In genomic region chr11:12121504-12121903, GRCh38 we compare ENCODE assay signal across 17 cellular contexts. TPM values are rescaled to one million over a fixed set of nuclear protein-coding genes. Genes with fewer than 3 reads are reported as not detected.
A peak's percentile ranks its signal among the peaks of the same experiment; 100 is the strongest.
DNase-seq lines count a peak whose midpoint lies in the region; ATAC-seq and TF ChIP-seq lines count a peak whose summit lies in the region.
"Had no signal": no experiment of that assay in that cellular context is flagged by ENCODE, and none has a peak within 500 bp of the region (broad histone marks: within the 10 kb centered on the region; RNA-seq: fewer than 3 reads in every experiment).

No MANE protein-coding gene starts in this region.

- no peaks in the 10 kb centered on the region for H3K36me3 Mint-ChIP-seq in mesothelial cell of epicardium
- H3K36me3 Mint-ChIP-seq in stimulated activated memory B cell treated with anti-CD40 and anti-IgM and Interleukin-4, amounts not matched to agents 10 μg/mL and 1 μg/mL and 100 μg/mL, for 72 hours, result no peaks in the 10 kb centered on the region

- H3K4me1 ChIP-seq in SJCRH30 (peaks cover 41% of the 10 kb centered on the region), psoas muscle (peaks cover 13% of the 10 kb centered on the region)

- no peak overlapping the region for H3K4me3 Mint-ChIP-seq in mesothelial cell of epicardium
- H3K4me3 Mint-ChIP-seq in stimulated activated memory B cell treated with anti-CD40 and anti-IgM and Interleukin-4, amounts not matched to agents 10 μg/mL and 1 μg/mL and 100 μg/mL, for 72 hours, result no peak overlapping the region
- H3K4me3 Mint-ChIP-seq: activated B cell treated with CpG ODN at 0.5 μM for 24 hours had no signal

- H3K27me3 ChIP-seq in SJCRH30 (no peaks in the 10 kb centered on the region), psoas muscle (ENCODE audit: insufficient read depth in 3 of 3, low read length in 2 of 3) (no peaks in the 10 kb centered on the region)

- ATAC-seq in psoas muscle (peak in 3 of 4 donors; percentile 27 to 47 (median 44)), GM18519 (IDR thresholded peaks at IDR 0.05; ENCODE audit: low FRiP score, unreplicated experiment) (no peak)
- ATAC-seq in stimulated activated memory B cell treated with anti-CD40 and anti-IgM and Interleukin-4, amounts not matched to agents 10 μg/mL and 1 μg/mL and 100 μg/mL, for 72 hours, result no peak
- ATAC-seq: naive thymus-derived CD4-positive, alpha-beta T cell had no signal

- no peak overlapping the region for H3K4me3 ChIP-seq in SJCRH30
- no peak overlapping the region for H3K4me3 ChIP-seq in psoas muscle

- no peaks in the 10 kb centered on the region for H3K9me3 ChIP-seq in SJCRH30 (replicated peaks)
- H3K9me3 ChIP-seq in psoas muscle, result no peaks in the 10 kb centered on the region

- no peak for TF ChIP-seq CTCF in psoas muscle (IDR thresholded peaks at IDR 0.05)
- no peak for TF ChIP-seq CTCF in mesothelial cell of epicardium (IDR thresholded peaks at IDR 0.05; ENCODE audit: unreplicated experiment)

- DNase-seq in NCI-H1417 (lab: John Stamatoyannopoulos, UW) (peak; percentile 69 to 86 (median 76)), NCI-H1417 treated with DMSO at 0.1 percent for 48 hours (lab: John Stamatoyannopoulos, UW) (no peak), NCI-H146 (lab: John Stamatoyannopoulos, UW) (peak; percentile 91), SJCRH30 (peak; percentile 55 to 75), psoas muscle (no peak), mesothelial cell of epicardium (ENCODE audit: low spot score in 2 of 2, unreplicated experiment in 2 of 2) (no peak)
- DNase-seq: 8988T; activated B cell treated with CpG ODN at 0.5 μM for 24 hours; activated naive CD4-positive, alpha-beta T cell treated with anti-CD3 and anti-CD28 coated beads, Interleukin-2, amount 50 U/mL, for 16 hours; left ventricle myocardium superior; naive thymus-derived CD4-positive, alpha-beta T cell; NCI-H2227 treated with DMSO at 0.1 percent for 48 hours; stimulated activated CD4-positive, alpha-beta T cell treated with anti-CD3 and anti-CD28 coated beads, Interleukin-12 subunit alpha, Interleukin-12 subunit beta, amount 100 ng/mL, for 4 hours; T-helper 1 cell had no signal

- H3K27me3 Mint-ChIP-seq in mesothelial cell of epicardium (ENCODE audit: low read depth), result peaks cover 8% of the 10 kb centered on the region
- H3K27me3 Mint-ChIP-seq in stimulated activated memory B cell treated with anti-CD40 and anti-IgM and Interleukin-4, amounts not matched to agents 10 μg/mL and 1 μg/mL and 100 μg/mL, for 72 hours, result peaks cover 43% of the 10 kb centered on the region
- H3K27me3 Mint-ChIP-seq: naive thymus-derived CD4-positive, alpha-beta T cell had no signal

- H3K36me3 ChIP-seq in SJCRH30 (no peaks in the 10 kb centered on the region), psoas muscle (ENCODE audit: insufficient read depth in 1 of 2, low read depth in 1 of 2) (no peaks in the 10 kb centered on the region)

- no peaks in the 10 kb centered on the region for H3K9me3 Mint-ChIP-seq in mesothelial cell of epicardium
- H3K9me3 Mint-ChIP-seq in stimulated activated memory B cell treated with anti-CD40 and anti-IgM and Interleukin-4, amounts not matched to agents 10 μg/mL and 1 μg/mL and 100 μg/mL, for 72 hours, result no peaks in the 10 kb centered on the region
- H3K9me3 Mint-ChIP-seq: activated B cell treated with CpG ODN at 0.5 μM for 24 hours; naive thymus-derived CD4-positive, alpha-beta T cell had no signal

- H3K27ac ChIP-seq in SJCRH30 (no peak overlapping the region), psoas muscle (no peak overlapping the region)
- H3K27ac ChIP-seq: C4-2B had no signal

- intact Hi-C loops in psoas muscle (cut with DNase I), result loop anchor here in 1 of 2 donors (5.0 kb wide), 1 partner anchor 111 kb away; no protein-coding TSS in a partner anchor

- peaks cover 25% of the 10 kb centered on the region for H3K4me1 Mint-ChIP-seq in mesothelial cell of epicardium
- no peaks in the 10 kb centered on the region for H3K4me1 Mint-ChIP-seq in stimulated activated memory B cell treated with anti-CD40 and anti-IgM and Interleukin-4, amounts not matched to agents 10 μg/mL and 1 μg/mL and 100 μg/mL, for 72 hours
- H3K4me1 Mint-ChIP-seq: activated B cell treated with CpG ODN at 0.5 μM for 24 hours had no signal

- 48 to 49% (median 49%) methylated on average over 5 of the region's 5 CpGs for WGBS in psoas muscle, 3 donors

- no peak overlapping the region for H3K27ac Mint-ChIP-seq in mesothelial cell of epicardium
- H3K27ac Mint-ChIP-seq in stimulated activated memory B cell treated with anti-CD40 and anti-IgM and Interleukin-4, amounts not matched to agents 10 μg/mL and 1 μg/mL and 100 μg/mL, for 72 hours, result no peak overlapping the region
- H3K27ac Mint-ChIP-seq: activated B cell treated with CpG ODN at 0.5 μM for 24 hours had no signal

RNA-seq across cellular contexts. Expression of gene MICAL2, which starts 11.1 kb away (rescaled TPM):
- total RNA-seq in SJCRH30 (2014; rRNA removed; shearing (Covaris generic)), result 5.9 and 7.8 TPM in 2 replicates
- total RNA-seq in psoas muscle (10 to 100 TPM; 14.0 to 45.7 (median 29.0) TPM), mesothelial cell of epicardium (8.9 to 15.4 TPM (median 15.0 TPM) in 3 replicates)
- polyA plus RNA-seq in psoas muscle, result 10 to 100 TPM in 2 of 3 donors, 1 to 10 TPM in 1; 6.8 to 15.0 (median 11.7) TPM

Comparison
In these comparisons a context has a peak if more than half of its experiments do, and no peak if none do; other contexts are left out.
1. DNase-seq: peak in NCI-H1417 (3 of 3), NCI-H146 (single experiment) and SJCRH30 (2 of 2); none in NCI-H1417 treated with DMSO at 0.1 percent for 48 hours (single experiment), psoas muscle (0 of 2) and mesothelial cell of epicardium (0 of 2).
2. ATAC-seq: peak in psoas muscle (3 of 4); none in GM18519 (single experiment) and stimulated activated memory B cell treated with anti-CD40 and anti-IgM and Interleukin-4, amounts not matched to agents 10 μg/mL and 1 μg/mL and 100 μg/mL, for 72 hours (single experiment).